Comparison of ENCODE assay signal across 9 cellular contexts in genomic region chr3:59540696-59541095, GRCh38.
DNase-seq lines count a peak whose midpoint lies in the region; ATAC-seq and TF ChIP-seq lines count a peak whose summit lies in the region.
"Had no signal": no experiment of that assay in that cellular context is flagged by ENCODE, and none has a peak within 500 bp of the region (broad histone marks: within the 10 kb centered on the region; RNA-seq: fewer than 3 reads in every experiment).

No MANE protein-coding gene starts in this region.

- ATAC-seq in HG02763 (IDR thresholded peaks at IDR 0.05; ENCODE audit: unreplicated experiment) (peak; percentile 88), right cardiac atrium (no peak), HG03135 (IDR thresholded peaks at IDR 0.05; ENCODE audit: unreplicated experiment) (no peak)

- H3K9me3 ChIP-seq in colonic mucosa (no peaks in the 10 kb centered on the region), right cardiac atrium (ENCODE audit: control insufficient read depth, low read length) (no peaks in the 10 kb centered on the region)
- H3K9me3 ChIP-seq in CD8-positive, alpha-beta memory T cell (ENCODE audit: low read length) = no peaks in the 10 kb centered on the region

- peak overlapping the region; percentile 8 for H3K27ac Mint-ChIP-seq in T-helper 1 cell treated with Interleukin-12 subunit alpha and Interleukin-12 subunit beta and Interleukin-4 antibody, amounts not matched to agents 30 μg/mL and 1 μg/mL, for 36 hours
- peak overlapping the region in 2 of 8 donors; percentile 13 to 25 for H3K27ac Mint-ChIP-seq in CD8-positive, alpha-beta memory T cell

- H3K4me1 ChIP-seq in colonic mucosa (no peaks in the 10 kb centered on the region), right cardiac atrium (ENCODE audit: control insufficient read depth, insufficient read depth, low read length) (peaks cover 2% of the 10 kb centered on the region)
- peaks cover 10% of the 10 kb centered on the region for H3K4me1 ChIP-seq in CD8-positive, alpha-beta memory T cell (ENCODE audit: insufficient read depth, low read length)

- H3K4me3 ChIP-seq in colonic mucosa = no peak overlapping the region
- H3K4me3 ChIP-seq in right cardiac atrium (ENCODE audit: low read length) = no peak overlapping the region
- H3K4me3 ChIP-seq in CD8-positive, alpha-beta memory T cell (ENCODE audit: low read length) = no peak overlapping the region

- H3K27ac ChIP-seq in colonic mucosa (no peak overlapping the region), right cardiac atrium (ENCODE audit: low read length) (no peak overlapping the region)
- no peak overlapping the region for H3K27ac ChIP-seq in CD8-positive, alpha-beta memory T cell (ENCODE audit: low read depth, low read length)

- no peaks in the 10 kb centered on the region for H3K27me3 Mint-ChIP-seq in T-helper 1 cell treated with Interleukin-12 subunit alpha and Interleukin-12 subunit beta and Interleukin-4 antibody, amounts not matched to agents 30 μg/mL and 1 μg/mL, for 36 hours (ENCODE audit: low read depth)
- H3K27me3 Mint-ChIP-seq in CD8-positive, alpha-beta memory T cell = peaks cover 0 to 1% of the 10 kb centered on the region in 2 donors

- peaks cover 11% of the 10 kb centered on the region for H3K4me1 Mint-ChIP-seq in T-helper 1 cell treated with Interleukin-12 subunit alpha and Interleukin-12 subunit beta and Interleukin-4 antibody, amounts not matched to agents 30 μg/mL and 1 μg/mL, for 36 hours (ENCODE audit: low read depth)
- H3K4me1 Mint-ChIP-seq in CD8-positive, alpha-beta memory T cell = peaks cover 10 to 34% (median 22%) of the 10 kb centered on the region in 3 donors

- no peaks in the 10 kb centered on the region for H3K36me3 ChIP-seq in colonic mucosa
- no peaks in the 10 kb centered on the region for H3K36me3 ChIP-seq in CD8-positive, alpha-beta memory T cell (ENCODE audit: insufficient read depth, low read length)

- no peak for TF ChIP-seq CTCF in colonic mucosa (IDR thresholded peaks at IDR 0.05)

- no peaks in the 10 kb centered on the region for H3K27me3 ChIP-seq in colonic mucosa
- no peaks in the 10 kb centered on the region for H3K27me3 ChIP-seq in right cardiac atrium (ENCODE audit: control insufficient read depth, insufficient read depth)
- H3K27me3 ChIP-seq in CD8-positive, alpha-beta memory T cell (ENCODE audit: insufficient read depth, low read length, poor library complexity, severe bottlenecking) = no peaks in the 10 kb centered on the region

- no peaks in the 10 kb centered on the region for H3K9me3 Mint-ChIP-seq in T-helper 1 cell treated with Interleukin-12 subunit alpha and Interleukin-12 subunit beta and Interleukin-4 antibody, amounts not matched to agents 30 μg/mL and 1 μg/mL, for 36 hours
- no peaks in the 10 kb centered on the region for H3K9me3 Mint-ChIP-seq in CD8-positive, alpha-beta memory T cell

- DNase-seq in stimulated activated CD4-positive, alpha-beta T cell treated with anti-CD3 and anti-CD28 coated beads, Interleukin-4, amount 100 ng/mL, for 24 hours = peak; percentile 20
- DNase-seq in stimulated activated CD4-positive, alpha-beta T cell treated with anti-CD3 and anti-CD28 coated beads, Interleukin-2, amount 100 ng/mL, for 48 hours = no peak
- DNase-seq in colonic mucosa (no peak), right cardiac atrium (no peak)
- no peak for DNase-seq in CD8-positive, alpha-beta memory T cell
- DNase-seq: NCI-H1092 had no signal

- no peak overlapping the region for H3K4me3 Mint-ChIP-seq in T-helper 1 cell treated with Interleukin-12 subunit alpha and Interleukin-12 subunit beta and Interleukin-4 antibody, amounts not matched to agents 30 μg/mL and 1 μg/mL, for 36 hours
- H3K4me3 Mint-ChIP-seq in CD8-positive, alpha-beta memory T cell = peak overlapping the region in 3 of 7 donors; percentile 23 to 36 (median 27)

- no peaks in the 10 kb centered on the region for H3K36me3 Mint-ChIP-seq in T-helper 1 cell treated with Interleukin-12 subunit alpha and Interleukin-12 subunit beta and Interleukin-4 antibody, amounts not matched to agents 30 μg/mL and 1 μg/mL, for 36 hours (ENCODE audit: low read depth)
- peaks cover 0 to 5% (median 2%) of the 10 kb centered on the region in 3 donors for H3K36me3 Mint-ChIP-seq in CD8-positive, alpha-beta memory T cell

- no peak overlapping the region for H3K9ac ChIP-seq in colonic mucosa (ENCODE audit: low read depth in 2 of 2, low read length in 2 of 2)

- POLR2A ChIA-PET in CD8-positive, alpha-beta memory T cell (lab: Charles Lee) = no interaction called here

- intact Hi-C loops in colonic mucosa (cut with DNase I) (no loop called here), right cardiac atrium (cut with DNase I) (no loop called here)

- WGBS in right cardiac atrium = 68% methylated on average over 5 of the region's 5 CpGs

- CTCF ChIA-PET in CD8-positive, alpha-beta memory T cell (lab: Charles Lee) = no interaction called here
